23 cellular contexts compared by ENCODE assay signal in the genomic region with DNA sequence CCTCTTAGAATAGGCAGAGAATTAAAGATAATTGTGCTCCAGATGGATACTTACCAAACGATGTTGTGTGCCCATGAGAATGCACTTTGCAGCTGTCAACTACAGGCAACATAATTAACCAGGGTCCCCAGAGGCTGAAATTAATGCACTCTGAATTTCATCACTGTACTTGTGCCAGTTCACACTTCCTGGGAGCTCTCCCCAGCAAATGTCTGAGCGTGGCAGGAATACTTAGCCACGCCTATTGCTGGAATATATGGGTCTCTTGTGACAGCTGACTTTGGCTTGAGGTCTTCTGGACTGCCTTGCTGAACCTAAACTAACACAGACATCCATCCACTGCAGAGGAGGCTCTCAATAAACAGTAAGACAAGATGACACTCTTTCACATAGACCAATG. TPM values are rescaled to one million over a fixed set of nuclear protein-coding genes. Genes with fewer than 3 reads are reported as not detected.
"Had no signal": no experiment of that assay in that cellular context is flagged by ENCODE, and none has a peak within 500 bp of the region (broad histone marks: within the 10 kb centered on the region; RNA-seq: fewer than 3 reads in every experiment).

No MANE protein-coding gene starts in this region.

- H3K4me2 ChIP-seq: hepatocyte, neural progenitor cell had no signal

- H3K9me3 ChIP-seq: ovary had no signal

- H2AFZ ChIP-seq: hepatocyte, neural progenitor cell had no signal

- H3K79me2 ChIP-seq: hepatocyte had no signal

- H3K36me3 Mint-ChIP-seq: activated CD8-positive, alpha-beta memory T cell treated with anti-CD3 and anti-CD28 coated beads, Interleukin-2, amount 10 ng/mL, durations not matched to agents 7 days and 5 days; activated naive CD8-positive, alpha-beta T cell treated with anti-CD3 and anti-CD28 coated beads, Interleukin-2, amount 10 ng/mL, durations not matched to agents 7 days and 5 days; memory B cell; WTC11 had no signal

- H3K9me3 Mint-ChIP-seq: activated naive CD8-positive, alpha-beta T cell treated with anti-CD3 and anti-CD28 coated beads, Interleukin-2, amount 10 ng/mL, durations not matched to agents 7 days and 5 days had no signal

- H3K4me3 ChIP-seq: cardiac muscle cell, hepatocyte, neural progenitor cell, ovary, psoas muscle, skin epidermis, tibial artery had no signal

- DNase-seq: activated CD4-positive, alpha-beta memory T cell treated with anti-CD3 and anti-CD28 coated beads for 36 hours; activated CD4-positive, alpha-beta T cell treated with anti-CD3 and anti-CD28 coated beads for 36 hours; activated CD8-positive, alpha-beta memory T cell treated with anti-CD3 and anti-CD28 coated beads, Interleukin-2, amount 10 ng/mL, durations not matched to agents 7 days and 5 days; activated naive CD4-positive, alpha-beta T cell treated with Interleukin-2 at 50 U/mL for 16 hours; activated naive CD8-positive, alpha-beta T cell treated with anti-CD3 and anti-CD28 coated beads, Interleukin-2, amount 10 ng/mL, durations not matched to agents 7 days and 5 days; activated T-cell treated with anti-CD3 and anti-CD28 coated beads, Interleukin-2, amount 50 U/mL, for 1 hour; amygdala; dermis blood vessel endothelial cell; effector memory CD4-positive, alpha-beta T cell; naive B cell; ovary; psoas muscle; right cardiac atrium; stimulated activated naive CD8-positive, alpha-beta T cell treated with anti-CD3 and anti-CD28 coated beads, Interleukin-15, Interleukin-2, amounts not matched to agents 100 U/mL and 50 U/mL, for 24 hours; substantia nigra; tibial artery had no signal

- H3K27ac ChIP-seq: cardiac muscle cell, hepatocyte, neural progenitor cell, ovary, psoas muscle, skin epidermis, tibial artery had no signal

- H3K27ac Mint-ChIP-seq: activated CD4-positive, alpha-beta memory T cell treated with anti-CD3 and anti-CD28 coated beads for 36 hours; activated CD4-positive, alpha-beta T cell treated with anti-CD3 and anti-CD28 coated beads for 36 hours; activated CD8-positive, alpha-beta memory T cell treated with anti-CD3 and anti-CD28 coated beads, Interleukin-2, amount 10 ng/mL, durations not matched to agents 7 days and 5 days; activated naive CD8-positive, alpha-beta T cell treated with anti-CD3 and anti-CD28 coated beads, Interleukin-2, amount 10 ng/mL, durations not matched to agents 7 days and 5 days; activated T-helper 2 cell treated with anti-CD3 and anti-CD28 coated beads, Interferon-gamma antibody, Interleukin-2, Interleukin-4, amounts not matched to agents 10 μg/mL and 5 μg/mL and 100 μg/mL, durations not matched to agents 14 hours and 24 hours and 36 hours; memory B cell; naive B cell; neural progenitor cell; WTC11 had no signal

- H3K4me1 Mint-ChIP-seq: activated CD4-positive, alpha-beta T cell treated with anti-CD3 and anti-CD28 coated beads for 36 hours; activated CD8-positive, alpha-beta memory T cell treated with anti-CD3 and anti-CD28 coated beads, Interleukin-2, amount 10 ng/mL, durations not matched to agents 7 days and 5 days; activated naive CD8-positive, alpha-beta T cell treated with anti-CD3 and anti-CD28 coated beads, Interleukin-2, amount 10 ng/mL, durations not matched to agents 7 days and 5 days; neural progenitor cell had no signal

- H3K36me3 ChIP-seq: cardiac muscle cell, neural progenitor cell, ovary had no signal

- H3K4me1 ChIP-seq: neural progenitor cell, psoas muscle, tibial artery had no signal

- H3K4me3 Mint-ChIP-seq: activated CD4-positive, alpha-beta memory T cell treated with anti-CD3 and anti-CD28 coated beads for 36 hours; activated CD4-positive, alpha-beta T cell treated with anti-CD3 and anti-CD28 coated beads for 36 hours; activated CD8-positive, alpha-beta memory T cell treated with anti-CD3 and anti-CD28 coated beads, Interleukin-2, amount 10 ng/mL, durations not matched to agents 7 days and 5 days; activated naive CD8-positive, alpha-beta T cell treated with anti-CD3 and anti-CD28 coated beads, Interleukin-2, amount 10 ng/mL, durations not matched to agents 7 days and 5 days; memory B cell; naive B cell; neural progenitor cell; WTC11 had no signal

- H3K27me3 ChIP-seq: cardiac muscle cell, hepatocyte, neural progenitor cell, ovary, tibial artery had no signal

RNA-seq across cellular contexts. Expression of gene C1QTNF2, which starts 11.9 kb away (rescaled TPM):
- total RNA-seq: activated CD4-positive, alpha-beta memory T cell treated with anti-CD3 and anti-CD28 coated beads for 36 hours; activated CD4-positive, alpha-beta T cell treated with anti-CD3 and anti-CD28 coated beads for 36 hours; activated CD8-positive, alpha-beta memory T cell treated with anti-CD3 and anti-CD28 coated beads, Interleukin-2, amount 10 ng/mL, durations not matched to agents 7 days and 5 days; activated naive CD8-positive, alpha-beta T cell treated with anti-CD3 and anti-CD28 coated beads, Interleukin-2, amount 10 ng/mL, durations not matched to agents 7 days and 5 days; activated T-helper 2 cell treated with anti-CD3 and anti-CD28 coated beads, Interferon-gamma antibody, Interleukin-2, Interleukin-4, amounts not matched to agents 10 μg/mL and 5 μg/mL and 100 μg/mL, durations not matched to agents 14 hours and 24 hours and 36 hours; cardiac muscle cell had no signal
